ENCODE assay signal across 1 cellular context in genomic region chr5:43429016-43429415, GRCh38.
TF ChIP-seq lines count a peak whose summit lies in the region.

No MANE protein-coding gene starts in this region.

TF ChIP-seq in GM23338, 12 proteins besides CTCF, POLR2A, EP300 and RAD21 (continued from another document):
- TF ChIP-seq ZNF462 (CRISPR knock-in tag; IDR thresholded peaks at IDR 0.05) (no peak), EZH2phosphoT487 (IDR thresholded peaks at IDR 0.05; ENCODE audit: unreplicated experiment) (no peak), CREB1 (CRISPR knock-in tag; IDR thresholded peaks at IDR 0.05; ENCODE audit: low read depth) (no peak), ZNF331 (CRISPR knock-in tag; IDR thresholded peaks at IDR 0.05; ENCODE audit: low read depth) (no peak), ZNF114 (CRISPR knock-in tag; IDR thresholded peaks at IDR 0.05) (no peak), POLR2AphosphoS5 (IDR thresholded peaks at IDR 0.05; ENCODE audit: low read depth) (no peak), NANOG (IDR thresholded peaks at IDR 0.05; ENCODE audit: borderline replicate concordance) (no peak)
- TF ChIP-seq, protein P1, sequence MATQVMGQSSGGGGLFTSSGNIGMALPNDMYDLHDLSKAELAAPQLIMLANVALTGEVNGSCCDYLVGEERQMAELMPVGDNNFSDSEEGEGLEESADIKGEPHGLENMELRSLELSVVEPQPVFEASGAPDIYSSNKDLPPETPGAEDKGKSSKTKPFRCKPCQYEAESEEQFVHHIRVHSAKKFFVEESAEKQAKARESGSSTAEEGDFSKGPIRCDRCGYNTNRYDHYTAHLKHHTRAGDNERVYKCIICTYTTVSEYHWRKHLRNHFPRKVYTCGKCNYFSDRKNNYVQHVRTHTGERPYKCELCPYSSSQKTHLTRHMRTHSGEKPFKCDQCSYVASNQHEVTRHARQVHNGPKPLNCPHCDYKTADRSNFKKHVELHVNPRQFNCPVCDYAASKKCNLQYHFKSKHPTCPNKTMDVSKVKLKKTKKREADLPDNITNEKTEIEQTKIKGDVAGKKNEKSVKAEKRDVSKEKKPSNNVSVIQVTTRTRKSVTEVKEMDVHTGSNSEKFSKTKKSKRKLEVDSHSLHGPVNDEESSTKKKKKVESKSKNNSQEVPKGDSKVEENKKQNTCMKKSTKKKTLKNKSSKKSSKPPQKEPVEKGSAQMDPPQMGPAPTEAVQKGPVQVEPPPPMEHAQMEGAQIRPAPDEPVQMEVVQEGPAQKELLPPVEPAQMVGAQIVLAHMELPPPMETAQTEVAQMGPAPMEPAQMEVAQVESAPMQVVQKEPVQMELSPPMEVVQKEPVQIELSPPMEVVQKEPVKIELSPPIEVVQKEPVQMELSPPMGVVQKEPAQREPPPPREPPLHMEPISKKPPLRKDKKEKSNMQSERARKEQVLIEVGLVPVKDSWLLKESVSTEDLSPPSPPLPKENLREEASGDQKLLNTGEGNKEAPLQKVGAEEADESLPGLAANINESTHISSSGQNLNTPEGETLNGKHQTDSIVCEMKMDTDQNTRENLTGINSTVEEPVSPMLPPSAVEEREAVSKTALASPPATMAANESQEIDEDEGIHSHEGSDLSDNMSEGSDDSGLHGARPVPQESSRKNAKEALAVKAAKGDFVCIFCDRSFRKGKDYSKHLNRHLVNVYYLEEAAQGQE (IDR thresholded peaks at IDR 0.05; ENCODE audit: unreplicated experiment): no peak
- TF ChIP-seq, protein P2, sequence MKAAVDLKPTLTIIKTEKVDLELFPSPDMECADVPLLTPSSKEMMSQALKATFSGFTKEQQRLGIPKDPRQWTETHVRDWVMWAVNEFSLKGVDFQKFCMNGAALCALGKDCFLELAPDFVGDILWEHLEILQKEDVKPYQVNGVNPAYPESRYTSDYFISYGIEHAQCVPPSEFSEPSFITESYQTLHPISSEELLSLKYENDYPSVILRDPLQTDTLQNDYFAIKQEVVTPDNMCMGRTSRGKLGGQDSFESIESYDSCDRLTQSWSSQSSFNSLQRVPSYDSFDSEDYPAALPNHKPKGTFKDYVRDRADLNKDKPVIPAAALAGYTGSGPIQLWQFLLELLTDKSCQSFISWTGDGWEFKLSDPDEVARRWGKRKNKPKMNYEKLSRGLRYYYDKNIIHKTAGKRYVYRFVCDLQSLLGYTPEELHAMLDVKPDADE (IDR thresholded peaks at IDR 0.05): no peak
TF ChIP-seq in GM23338: peak in this region for 0.
